Comparison of ENCODE assay signal across 8 cellular contexts in genomic region chr6:31834367-31834703, GRCh38. TPM values are rescaled to one million over a fixed set of nuclear protein-coding genes. Genes with fewer than 3 reads are reported as not detected.
DNase-seq lines count a peak whose midpoint lies in the region; ATAC-seq and TF ChIP-seq lines count a peak whose summit lies in the region.

No MANE protein-coding gene starts in this region.

- H3K9me3 ChIP-seq in T-helper 17 cell (ENCODE audit: control insufficient read depth, low read length, poor library complexity, severe bottlenecking) (no peaks in the 10 kb centered on the region), colonic mucosa (no peaks in the 10 kb centered on the region)

- H3K27ac ChIP-seq in colonic mucosa = peak overlapping the region; percentile 91

- ATAC-seq in T-helper 17 cell (peak; percentile 60), left colon (peak; percentile 73), GM21717 (IDR thresholded peaks at IDR 0.05; ENCODE audit: unreplicated experiment) (no peak)

- TF ChIP-seq CTCF in colonic mucosa (IDR thresholded peaks at IDR 0.05) = no peak

- H3K27me3 ChIP-seq in H7 (ENCODE audit: control insufficient read depth, insufficient read depth, low read length) (no peaks in the 10 kb centered on the region), colonic mucosa (no peaks in the 10 kb centered on the region)

- peaks cover 23% of the 10 kb centered on the region for H3K4me1 ChIP-seq in colonic mucosa

- peaks cover 32% of the 10 kb centered on the region for H3K36me3 ChIP-seq in H7 (replicated peaks; ENCODE audit: control insufficient read depth, insufficient read depth, low read length)
- peaks cover 10% of the 10 kb centered on the region for H3K36me3 ChIP-seq in colonic mucosa

- peak overlapping the region; percentile 98 for H3K4me3 Mint-ChIP-seq in T-helper 17 cell

- intact Hi-C loops in colonic mucosa (cut with DNase I) (loop anchor here (5.0 kb wide), 1 partner anchor 62 kb away; no protein-coding TSS in a partner anchor), left colon (cut with DNase I, micrococcal nuclease) (loop anchor here in 1 of 2 donors (5.0 kb wide), 1 partner anchor 97 kb away; the partner anchor contains the start of gene CLIC1)

- H3K36me3 Mint-ChIP-seq in T-helper 17 cell (ENCODE audit: low read depth) = peaks cover 5% of the 10 kb centered on the region

- H3K27ac Mint-ChIP-seq in T-helper 17 cell = peak overlapping the region; percentile 100

- H3K4me3 ChIP-seq in H7 (ENCODE audit: insufficient read depth, low read depth, low read length) (peak overlapping the region; percentile 100), colonic mucosa (peak overlapping the region; percentile 85)

- DNase-seq in DMS 273 (lab: John Stamatoyannopoulos, UW; ENCODE audit: unreplicated experiment) = peak; percentile 98
- DNase-seq in H7 = peak; percentile 95
- peak; percentile 64 for DNase-seq in NCI-H1694 treated with DMSO at 0.1 percent for 48 hours (lab: John Stamatoyannopoulos, UW)
- DNase-seq in T-helper 17 cell = peak in 1 of 3 donors; percentile 36
- DNase-seq in colonic mucosa = peak; percentile 92
- peak; percentile 90 for DNase-seq in left colon
- DNase-seq in stimulated activated CD4-positive, alpha-beta T cell treated with anti-CD3 and anti-CD28 coated beads, Interleukin-4, amount 100 ng/mL, for 24 hours = peak; percentile 66

- no peaks in the 10 kb centered on the region for H3K27me3 Mint-ChIP-seq in T-helper 17 cell

- peak overlapping the region; percentile 99 for H3K9ac ChIP-seq in colonic mucosa (ENCODE audit: low read depth in 2 of 2, low read length in 2 of 2)

- H3K4me1 Mint-ChIP-seq in T-helper 17 cell = peaks cover 37% of the 10 kb centered on the region

RNA-seq across cellular contexts. Expression of gene HSPA1B, which starts 6.8 kb away (rescaled TPM):
- 63.3 and 70.4 TPM in 2 replicates for total RNA-seq in H7 (2014; rRNA removed; shearing (Covaris generic))
- total RNA-seq in T-helper 17 cell (10 to 100 TPM; 18.0 to 20.5 TPM), colonic mucosa (100 to 1,000 TPM; 278 to 543 TPM), left colon (100 to 1,000 TPM; 252 to 296 TPM)

RNA-seq across cellular contexts. Expression of gene HSPA1A, which starts 19.0 kb away (rescaled TPM):
- 45.7 and 58.5 TPM in 2 replicates for total RNA-seq in H7 (2014; rRNA removed; shearing (Covaris generic))
- total RNA-seq in T-helper 17 cell (10 to 100 TPM; 15.1 to 20.2 TPM), colonic mucosa (100 to 1,000 TPM; 248 to 397 TPM), left colon (100 to 1,000 TPM; 124 to 136 TPM)

RNA-seq across cellular contexts. Expression of gene HSPA1L, which starts 19.3 kb away (rescaled TPM):
- 0.15 and 0.55 TPM in 2 replicates for total RNA-seq in H7 (2014; rRNA removed; shearing (Covaris generic))
- total RNA-seq in T-helper 17 cell (1 to 10 TPM; 3.4 to 3.5 TPM), colonic mucosa (1 to 10 TPM in 1 of 2 donors, under 1 TPM in 1; 0.98 to 1.4 TPM), left colon (1 to 10 TPM in 1 of 2 donors, under 1 TPM in 1; 0.89 to 1.1 TPM)

RNA-seq across cellular contexts. Expression of gene LSM2, which starts 27.6 kb away (rescaled TPM):
- 108 and 150 TPM in 2 replicates for total RNA-seq in H7 (2014; rRNA removed; shearing (Covaris generic))
- 10 to 100 TPM; 20.9 to 22.5 TPM for total RNA-seq in T-helper 17 cell
- 10 to 100 TPM; 37.6 to 61.3 TPM for total RNA-seq in colonic mucosa
- total RNA-seq in left colon = 10 to 100 TPM; 33.0 to 33.5 TPM

RNA-seq across cellular contexts. Expression of gene NEU1, which starts 28.3 kb away (rescaled TPM):
- 56.2 and 58.6 TPM in 2 replicates for total RNA-seq in H7 (2014; rRNA removed; shearing (Covaris generic))
- total RNA-seq in T-helper 17 cell (10 to 100 TPM; 27.1 to 29.6 TPM), colonic mucosa (10 to 100 TPM; 33.8 to 47.4 TPM), left colon (10 to 100 TPM; 33.1 to 63.5 TPM)
